8 cellular contexts compared by ENCODE assay signal in genomic region chr19:38685666-38686529, GRCh38. TPM values are rescaled to one million over a fixed set of nuclear protein-coding genes. Genes with fewer than 3 reads are reported as not detected.
DNase-seq lines count a peak whose midpoint lies in the region; ATAC-seq and TF ChIP-seq lines count a peak whose summit lies in the region.

No MANE protein-coding gene starts in this region.

- no peaks in the 10 kb centered on the region for H3K9me3 Mint-ChIP-seq in nephron

- H3K27ac Mint-ChIP-seq in nephron: peak overlapping the region; percentile 97 to 99 (median 99)

- H3K27me3 Mint-ChIP-seq in nephron (ENCODE audit: low read depth): peaks cover 3% of the 10 kb centered on the region

- H3K36me3 Mint-ChIP-seq in nephron (ENCODE audit: low read depth): peaks cover 40% of the 10 kb centered on the region

- no peak for DNase-seq in AG09319 (ENCODE audit: extremely low read depth, low read depth)
- peak; percentile 58 for DNase-seq in H7
- DNase-seq in RPMI8226: peak; percentile 32
- DNase-seq in effector memory CD4-positive, alpha-beta T cell: peak in 2 of 3 donors; percentile 20 to 25
- DNase-seq in activated CD4-positive, alpha-beta T cell treated with anti-CD3 and anti-CD28 coated beads, Interleukin-2, amount 50 U/mL, for 4 hours: no peak
- no peak for DNase-seq in ecto neural progenitor cell (ENCODE audit: low spot score)

- no peak for ATAC-seq in HG02623 (IDR thresholded peaks at IDR 0.05; ENCODE audit: unreplicated experiment)

- no peaks in the 10 kb centered on the region; the same call in 1 of the 2 replicates for H3K36me3 ChIP-seq in H7 (replicated peaks; ENCODE audit: control insufficient read depth, insufficient read depth, low read length)
- H3K36me3 ChIP-seq in effector memory CD4-positive, alpha-beta T cell (ENCODE audit: control insufficient read depth, insufficient read depth, low read length): no peaks in the 10 kb centered on the region

- H3K27ac ChIP-seq in effector memory CD4-positive, alpha-beta T cell (ENCODE audit: insufficient read depth, low read length, poor library complexity, severe bottlenecking): peak overlapping the region; percentile 65

- H3K4me1 ChIP-seq in effector memory CD4-positive, alpha-beta T cell (ENCODE audit: control insufficient read depth, insufficient read depth, low read length, poor library complexity, severe bottlenecking): peaks cover 73% of the 10 kb centered on the region

- TF ChIP-seq CTCF in AG09319 (IDR thresholded peaks at IDR 0.05; ENCODE audit: low read depth, low read length) (peak; percentile 41), nephron (IDR thresholded peaks at IDR 0.05; ENCODE audit: unreplicated experiment in 3 of 3) (peak; percentile 55 to 59 (median 58))

- peak overlapping the region; percentile 29 to 39 (median 34) for H3K4me3 Mint-ChIP-seq in nephron

- H3K4me3 ChIP-seq in H7 (ENCODE audit: insufficient read depth, low read depth, low read length): no peak overlapping the region
- peak overlapping the region; percentile 3 for H3K4me3 ChIP-seq in effector memory CD4-positive, alpha-beta T cell (ENCODE audit: insufficient read depth, low read depth, low read length, poor library complexity, severe bottlenecking)

- no peaks in the 10 kb centered on the region for H3K9me3 ChIP-seq in effector memory CD4-positive, alpha-beta T cell (ENCODE audit: control insufficient read depth, low read length)

- H3K4me1 Mint-ChIP-seq in nephron: peaks cover 68% of the 10 kb centered on the region

- H3K27me3 ChIP-seq in H7 (ENCODE audit: control insufficient read depth, insufficient read depth, low read length): no peaks in the 10 kb centered on the region
- H3K27me3 ChIP-seq in effector memory CD4-positive, alpha-beta T cell (replicated peaks; ENCODE audit: control insufficient read depth, insufficient read depth, low read length, poor library complexity, severe bottlenecking): no peaks in the 10 kb centered on the region

RNA-seq across cellular contexts. Expression of gene ACTN4, which starts 38.4 kb away (rescaled TPM):
- 163 and 226 TPM in 2 replicates for total RNA-seq in H7 (2014; rRNA removed; shearing (Covaris generic))

RNA-seq across cellular contexts. Expression of gene CAPN12, which starts 58.4 kb away (rescaled TPM):
- total RNA-seq in H7 (2014; rRNA removed; shearing (Covaris generic)): 3.0 and 5.4 TPM in 2 replicates

Comparison
In these comparisons a context has a peak if more than half of its experiments do, and no peak if none do; other contexts are left out.
1. DNase-seq: peak in H7 (single experiment), RPMI8226 (single experiment) and effector memory CD4-positive, alpha-beta T cell (2 of 3); none in AG09319 (single experiment), activated CD4-positive, alpha-beta T cell treated with anti-CD3 and anti-CD28 coated beads, Interleukin-2, amount 50 U/mL, for 4 hours (0 of 2) and ecto neural progenitor cell (single experiment).